ENCODE assay signal across 1 cellular context in the genomic region with DNA sequence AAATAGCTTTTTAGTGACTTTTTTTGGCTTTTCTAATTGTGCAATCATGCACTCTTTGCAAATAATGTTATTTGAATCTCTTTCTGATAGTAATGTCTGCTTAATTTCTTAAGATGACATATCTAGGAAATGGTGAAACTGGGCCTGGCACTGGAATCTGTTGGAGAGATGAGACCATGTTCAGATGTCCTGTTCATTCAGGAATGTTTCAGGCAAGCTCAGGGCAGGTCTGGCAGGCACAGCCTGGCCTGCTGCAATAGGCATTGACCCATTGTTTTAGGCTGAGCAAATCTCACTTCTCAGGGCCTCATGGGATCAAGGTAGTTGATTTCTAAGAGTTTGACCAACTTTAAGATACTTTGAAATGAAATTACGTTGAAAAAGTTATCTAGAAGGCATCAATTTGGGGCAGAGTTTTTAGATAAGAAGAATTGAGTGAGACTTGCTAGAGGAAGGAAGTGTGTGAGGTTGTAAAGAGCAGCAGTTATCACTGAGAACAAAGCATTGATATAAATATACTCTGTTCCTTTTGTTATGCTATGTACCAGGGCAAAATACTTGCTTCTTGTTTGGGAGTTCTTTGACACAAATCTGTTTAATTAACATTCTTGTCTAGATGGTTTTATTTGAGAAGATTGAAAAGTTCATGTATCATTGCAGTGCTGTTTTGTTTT.
TF ChIP-seq lines count a peak whose summit lies in the region.

No MANE protein-coding gene starts in this region.

TF ChIP-seq in WTC11, 78 proteins besides CTCF, POLR2A, EP300 and RAD21:
- TF ChIP-seq, protein P1, sequence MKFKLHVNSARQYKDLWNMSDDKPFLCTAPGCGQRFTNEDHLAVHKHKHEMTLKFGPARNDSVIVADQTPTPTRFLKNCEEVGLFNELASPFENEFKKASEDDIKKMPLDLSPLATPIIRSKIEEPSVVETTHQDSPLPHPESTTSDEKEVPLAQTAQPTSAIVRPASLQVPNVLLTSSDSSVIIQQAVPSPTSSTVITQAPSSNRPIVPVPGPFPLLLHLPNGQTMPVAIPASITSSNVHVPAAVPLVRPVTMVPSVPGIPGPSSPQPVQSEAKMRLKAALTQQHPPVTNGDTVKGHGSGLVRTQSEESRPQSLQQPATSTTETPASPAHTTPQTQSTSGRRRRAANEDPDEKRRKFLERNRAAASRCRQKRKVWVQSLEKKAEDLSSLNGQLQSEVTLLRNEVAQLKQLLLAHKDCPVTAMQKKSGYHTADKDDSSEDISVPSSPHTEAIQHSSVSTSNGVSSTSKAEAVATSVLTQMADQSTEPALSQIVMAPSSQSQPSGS (CRISPR knock-in tag; IDR thresholded peaks at IDR 0.05; ENCODE audit: borderline replicate concordance, low read depth): no peak
- TF ChIP-seq ZNF232 (CRISPR knock-in tag; IDR thresholded peaks at IDR 0.05) (no peak), FOXK1 (CRISPR knock-in tag; IDR thresholded peaks at IDR 0.05) (no peak), SMAD4 (CRISPR knock-in tag; IDR thresholded peaks at IDR 0.05) (no peak), IRF2 (CRISPR knock-in tag; IDR thresholded peaks at IDR 0.05; ENCODE audit: borderline replicate concordance, low read depth) (no peak), ETV6 (CRISPR knock-in tag; IDR thresholded peaks at IDR 0.05) (no peak), HMGA2 (CRISPR knock-in tag; IDR thresholded peaks at IDR 0.05) (no peak), MYBL2 (CRISPR knock-in tag; IDR thresholded peaks at IDR 0.05) (no peak), ZNF138 (CRISPR knock-in tag; conservative IDR thresholded peaks at IDR 0.05) (no peak), NR1H2 (CRISPR knock-in tag; IDR thresholded peaks at IDR 0.05) (no peak)
- TF ChIP-seq, protein P2, sequence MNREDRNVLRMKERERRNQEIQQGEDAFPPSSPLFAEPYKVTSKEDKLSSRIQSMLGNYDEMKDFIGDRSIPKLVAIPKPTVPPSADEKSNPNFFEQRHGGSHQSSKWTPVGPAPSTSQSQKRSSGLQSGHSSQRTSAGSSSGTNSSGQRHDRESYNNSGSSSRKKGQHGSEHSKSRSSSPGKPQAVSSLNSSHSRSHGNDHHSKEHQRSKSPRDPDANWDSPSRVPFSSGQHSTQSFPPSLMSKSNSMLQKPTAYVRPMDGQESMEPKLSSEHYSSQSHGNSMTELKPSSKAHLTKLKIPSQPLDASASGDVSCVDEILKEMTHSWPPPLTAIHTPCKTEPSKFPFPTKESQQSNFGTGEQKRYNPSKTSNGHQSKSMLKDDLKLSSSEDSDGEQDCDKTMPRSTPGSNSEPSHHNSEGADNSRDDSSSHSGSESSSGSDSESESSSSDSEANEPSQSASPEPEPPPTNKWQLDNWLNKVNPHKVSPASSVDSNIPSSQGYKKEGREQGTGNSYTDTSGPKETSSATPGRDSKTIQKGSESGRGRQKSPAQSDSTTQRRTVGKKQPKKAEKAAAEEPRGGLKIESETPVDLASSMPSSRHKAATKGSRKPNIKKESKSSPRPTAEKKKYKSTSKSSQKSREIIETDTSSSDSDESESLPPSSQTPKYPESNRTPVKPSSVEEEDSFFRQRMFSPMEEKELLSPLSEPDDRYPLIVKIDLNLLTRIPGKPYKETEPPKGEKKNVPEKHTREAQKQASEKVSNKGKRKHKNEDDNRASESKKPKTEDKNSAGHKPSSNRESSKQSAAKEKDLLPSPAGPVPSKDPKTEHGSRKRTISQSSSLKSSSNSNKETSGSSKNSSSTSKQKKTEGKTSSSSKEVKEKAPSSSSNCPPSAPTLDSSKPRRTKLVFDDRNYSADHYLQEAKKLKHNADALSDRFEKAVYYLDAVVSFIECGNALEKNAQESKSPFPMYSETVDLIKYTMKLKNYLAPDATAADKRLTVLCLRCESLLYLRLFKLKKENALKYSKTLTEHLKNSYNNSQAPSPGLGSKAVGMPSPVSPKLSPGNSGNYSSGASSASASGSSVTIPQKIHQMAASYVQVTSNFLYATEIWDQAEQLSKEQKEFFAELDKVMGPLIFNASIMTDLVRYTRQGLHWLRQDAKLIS (CRISPR knock-in tag; IDR thresholded peaks at IDR 0.05; ENCODE audit: borderline replicate concordance): no peak
- TF ChIP-seq, protein P3, sequence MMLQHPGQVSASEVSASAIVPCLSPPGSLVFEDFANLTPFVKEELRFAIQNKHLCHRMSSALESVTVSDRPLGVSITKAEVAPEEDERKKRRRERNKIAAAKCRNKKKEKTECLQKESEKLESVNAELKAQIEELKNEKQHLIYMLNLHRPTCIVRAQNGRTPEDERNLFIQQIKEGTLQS (CRISPR knock-in tag; conservative IDR thresholded peaks at IDR 0.05): no peak
- TF ChIP-seq, protein P4, sequence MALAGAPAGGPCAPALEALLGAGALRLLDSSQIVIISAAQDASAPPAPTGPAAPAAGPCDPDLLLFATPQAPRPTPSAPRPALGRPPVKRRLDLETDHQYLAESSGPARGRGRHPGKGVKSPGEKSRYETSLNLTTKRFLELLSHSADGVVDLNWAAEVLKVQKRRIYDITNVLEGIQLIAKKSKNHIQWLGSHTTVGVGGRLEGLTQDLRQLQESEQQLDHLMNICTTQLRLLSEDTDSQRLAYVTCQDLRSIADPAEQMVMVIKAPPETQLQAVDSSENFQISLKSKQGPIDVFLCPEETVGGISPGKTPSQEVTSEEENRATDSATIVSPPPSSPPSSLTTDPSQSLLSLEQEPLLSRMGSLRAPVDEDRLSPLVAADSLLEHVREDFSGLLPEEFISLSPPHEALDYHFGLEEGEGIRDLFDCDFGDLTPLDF (CRISPR knock-in tag; IDR thresholded peaks at IDR 0.05): no peak
